In genomic region chr19:13987101-13987890, GRCh38 we compare ENCODE assay signal across 9 cellular contexts. TPM values are rescaled to one million over a fixed set of nuclear protein-coding genes. Genes with fewer than 3 reads are reported as not detected.
DNase-seq lines count a peak whose midpoint lies in the region; ATAC-seq lines count a peak whose summit lies in the region.
"Had no signal": no experiment of that assay in that cellular context is flagged by ENCODE, and none has a peak within 500 bp of the region (broad histone marks: within the 10 kb centered on the region; RNA-seq: fewer than 3 reads in every experiment).

No MANE protein-coding gene starts in this region.

- peak overlapping the region; percentile 90 to 96 (median 94) for H3K27ac ChIP-seq in BLaER1 treated with 17β-estradiol and CSF1 and Interleukin-3, amounts not matched to agents 10 nM and 100 nM
- peak overlapping the region; percentile 80 for H3K27ac ChIP-seq in caudate nucleus (ENCODE audit: low read depth, low read length)

- peaks cover 6 to 34% (median 24%) of the 10 kb centered on the region in 11 experiments; a peak in 21 of 22 replicates for H3K36me3 ChIP-seq in BLaER1 treated with 17β-estradiol and CSF1 and Interleukin-3, amounts not matched to agents 10 nM and 100 nM

- no peaks in the 10 kb centered on the region for H3K9me3 ChIP-seq in BLaER1 treated with 17β-estradiol and CSF1 and Interleukin-3, amounts not matched to agents 10 nM and 100 nM (replicated peaks in 1 of 11)

- H3K4me1 ChIP-seq in BLaER1 treated with 17β-estradiol and CSF1 and Interleukin-3, amounts not matched to agents 10 nM and 100 nM, result peaks cover 58 to 94% (median 82%) of the 10 kb centered on the region in 10 experiments

- peak overlapping the region; percentile 78 to 87 (median 83) for H3K9ac ChIP-seq in BLaER1 treated with 17β-estradiol and CSF1 and Interleukin-3, amounts not matched to agents 10 nM and 100 nM

- DNase-seq in KG1 (lab: John Stamatoyannopoulos, UW) (peak; percentile 61), caudate nucleus (lab: John Stamatoyannopoulos, UW) (peak in 29 of 61 donors; percentile 7 to 55 (median 22)), naive B cell (no peak), NCI-H345 treated with DMSO at 0.1 percent for 48 hours (lab: John Stamatoyannopoulos, UW; ENCODE audit: unreplicated experiment) (no peak), left colon (no peak)

- ATAC-seq in naive B cell (ENCODE audit: low read depth in 2 of 2), result no peak
- ATAC-seq in GM21825 (IDR thresholded peaks at IDR 0.05; ENCODE audit: unreplicated experiment), result no peak
- no peak for ATAC-seq in GM19455 (IDR thresholded peaks at IDR 0.05; ENCODE audit: unreplicated experiment)
- ATAC-seq in left colon, result no peak

- peak overlapping the region; percentile 95 to 98 (median 97) for H3K27ac Mint-ChIP-seq in naive B cell

- peaks cover 0 to 15% of the 10 kb centered on the region in 2 donors for H3K36me3 Mint-ChIP-seq in naive B cell

- no peaks in the 10 kb centered on the region for H3K27me3 Mint-ChIP-seq in naive B cell

- no peaks in the 10 kb centered on the region for H4K20me1 ChIP-seq in BLaER1 treated with 17β-estradiol and CSF1 and Interleukin-3, amounts not matched to agents 10 nM and 100 nM

- H3K4me2 ChIP-seq in BLaER1 treated with 17β-estradiol and CSF1 and Interleukin-3, amounts not matched to agents 10 nM and 100 nM, result peak overlapping the region; percentile 95 to 99 (median 97)

- peaks cover 34 to 64% (median 57%) of the 10 kb centered on the region in 3 donors for H3K4me1 Mint-ChIP-seq in naive B cell

- peak overlapping the region in 7 of 8 donors; percentile 54 to 86 (median 77) for H3K4me3 Mint-ChIP-seq in naive B cell

- intact Hi-C loops in left colon (cut with DNase I, micrococcal nuclease), result no loop called here

- no peaks in the 10 kb centered on the region for H3K27me3 ChIP-seq in BLaER1 treated with 17β-estradiol and CSF1 and Interleukin-3, amounts not matched to agents 10 nM and 100 nM

- no peaks in the 10 kb centered on the region for H3K9me3 Mint-ChIP-seq in naive B cell

- peak overlapping the region; percentile 23 to 61 (median 48); a peak in 19 of 20 replicates for H3K4me3 ChIP-seq in BLaER1 treated with 17β-estradiol and CSF1 and Interleukin-3, amounts not matched to agents 10 nM and 100 nM

RNA-seq across cellular contexts. Expression of gene RFX1, which starts 18.8 kb away (rescaled TPM):
- 1 to 10 TPM in 3 of 6 donors, under 1 TPM in 3; 0.27 to 2.3 (median 1.1) TPM for polyA plus RNA-seq in naive B cell (ENCODE audit: low read depth in 6 of 6)
- 10 to 100 TPM; 11.6 to 12.0 TPM for total RNA-seq in left colon

RNA-seq across cellular contexts. Expression of gene DCAF15, which starts 35.0 kb away (rescaled TPM):
- polyA plus RNA-seq in naive B cell (ENCODE audit: low read depth in 6 of 6), result 1 to 10 TPM; 3.3 to 8.5 (median 5.4) TPM
- total RNA-seq in left colon, result 10 to 100 TPM; 30.5 to 33.9 TPM

RNA-seq across cellular contexts. Expression of gene RLN3, which starts 40.7 kb away (rescaled TPM):
- not detected for polyA plus RNA-seq in naive B cell (ENCODE audit: low read depth in 6 of 6)
- not detected for total RNA-seq in left colon
- total RNA-seq: renal cortical epithelial cell had no signal

RNA-seq across cellular contexts. Expression of gene IL27RA, which starts 44.3 kb away (rescaled TPM):
- 10 to 100 TPM; 38.5 to 55.6 (median 48.2) TPM for polyA plus RNA-seq in naive B cell (ENCODE audit: low read depth in 6 of 6)
- total RNA-seq in left colon, result 1 to 10 TPM; 1.9 to 3.6 TPM

RNA-seq across cellular contexts. Expression of gene PODNL1, which starts 49.1 kb away (rescaled TPM):
- polyA plus RNA-seq in naive B cell (ENCODE audit: low read depth in 6 of 6), result not detected
- 1 to 10 TPM; 2.7 to 5.3 TPM for total RNA-seq in left colon
